ENCODE assay signal across 32 cellular contexts in genomic region chr1:222299524-222299923, GRCh38.
"Had no signal": no experiment of that assay in that cellular context is flagged by ENCODE, and none has a peak within 500 bp of the region (broad histone marks: within the 10 kb centered on the region; RNA-seq: fewer than 3 reads in every experiment).

No MANE protein-coding gene starts in this region.

- H3K4me1 ChIP-seq: body of pancreas, breast epithelium had no signal

- FAIRE-seq: astrocyte had no signal

- H3K27me3 ChIP-seq: body of pancreas, breast epithelium had no signal

- H3K9me3 ChIP-seq: body of pancreas, MG63 had no signal

- DNase-seq: activated CD4-positive, alpha-beta T cell treated with anti-CD3 and anti-CD28 coated beads, Interleukin-2, amount 10 ng/mL, durations not matched to agents 24 days and 14 days; activated CD4-positive, alpha-beta T cell treated with anti-CD3 and anti-CD28 coated beads, Interleukin-2, amount 50 U/mL, for 4 hours; activated CD8-positive, alpha-beta T cell treated with anti-CD3 and anti-CD28 coated beads for 36 hours; activated gamma-delta T cell; activated naive CD4-positive, alpha-beta T cell treated with Interleukin-2 at 50 U/mL for 16 hours; activated naive CD8-positive, alpha-beta T cell treated with anti-CD3 and anti-CD28 coated beads, Interleukin-2, amount 10 ng/mL, durations not matched to agents 7 days and 5 days; activated T-cell treated with anti-CD3 and anti-CD28 coated beads, Interleukin-2, amount 50 U/mL, for 24 hours; body of pancreas; Kasumi-1; KG1; MG63; NCI-H1092 treated with DMSO at 0.1 percent for 48 hours; NCI-H1417 treated with DMSO at 0.1 percent for 48 hours; NCI-H1694; NCI-H1930; NCI-H2081 treated with DMSO at 0.1 percent for 48 hours; NCI-H226; NCI-H446 treated with DMSO at 0.1 percent for 48 hours; NCI-H524; NCI-H69; NCI-H82; Right ventricle myocardium superior; SW 1271; T-helper 1 cell; T-helper 2 cell; T-helper 9 cell; WERI-Rb-1 had no signal

- H3K4me3 ChIP-seq: body of pancreas, breast epithelium, coronary artery, MG63 had no signal

- H3K4me3 Mint-ChIP-seq: activated CD4-positive, alpha-beta T cell treated with anti-CD3 and anti-CD28 coated beads, Interleukin-2, amount 10 ng/mL, durations not matched to agents 24 days and 14 days; activated CD8-positive, alpha-beta T cell treated with anti-CD3 and anti-CD28 coated beads for 36 hours; activated naive CD4-positive, alpha-beta T cell treated with anti-CD3 and anti-CD28 coated beads, Interleukin-2, amount 50 U/mL, for 24 hours; activated naive CD8-positive, alpha-beta T cell treated with anti-CD3 and anti-CD28 coated beads, Interleukin-2, amount 10 ng/mL, durations not matched to agents 7 days and 5 days; activated T-cell treated with anti-CD3 and anti-CD28 coated beads, Interleukin-2, amount 50 U/mL, for 24 hours had no signal

- H3K27ac Mint-ChIP-seq: activated CD4-positive, alpha-beta T cell treated with anti-CD3 and anti-CD28 coated beads, Interleukin-2, amount 10 ng/mL, durations not matched to agents 24 days and 14 days; activated CD8-positive, alpha-beta T cell treated with anti-CD3 and anti-CD28 coated beads for 36 hours; activated naive CD4-positive, alpha-beta T cell treated with anti-CD3 and anti-CD28 coated beads, Interleukin-2, amount 50 U/mL, for 24 hours; activated naive CD8-positive, alpha-beta T cell treated with anti-CD3 and anti-CD28 coated beads, Interleukin-2, amount 10 ng/mL, durations not matched to agents 7 days and 5 days; activated T-cell treated with anti-CD3 and anti-CD28 coated beads, Interleukin-2, amount 50 U/mL, for 24 hours; activated T-helper 2 cell treated with anti-CD3 and anti-CD28 coated beads, Interferon-gamma antibody, Interleukin-2, Interleukin-4, amounts not matched to agents 10 μg/mL and 5 μg/mL and 100 μg/mL, durations not matched to agents 14 hours and 24 hours and 36 hours had no signal

- H3K4me1 Mint-ChIP-seq: activated CD4-positive, alpha-beta T cell treated with anti-CD3 and anti-CD28 coated beads, Interleukin-2, amount 10 ng/mL, durations not matched to agents 24 days and 14 days; activated naive CD8-positive, alpha-beta T cell treated with anti-CD3 and anti-CD28 coated beads, Interleukin-2, amount 10 ng/mL, durations not matched to agents 7 days and 5 days had no signal

- H3K27me3 Mint-ChIP-seq: activated CD4-positive, alpha-beta T cell treated with anti-CD3 and anti-CD28 coated beads, Interleukin-2, amount 10 ng/mL, durations not matched to agents 24 days and 14 days; activated CD8-positive, alpha-beta T cell treated with anti-CD3 and anti-CD28 coated beads for 36 hours; activated naive CD4-positive, alpha-beta T cell treated with anti-CD3 and anti-CD28 coated beads, Interleukin-2, amount 50 U/mL, for 24 hours; activated T-cell treated with anti-CD3 and anti-CD28 coated beads, Interleukin-2, amount 50 U/mL, for 24 hours had no signal

- H3K27ac ChIP-seq: body of pancreas, breast epithelium, coronary artery, WERI-Rb-1 had no signal

- H3K36me3 Mint-ChIP-seq: activated naive CD8-positive, alpha-beta T cell treated with anti-CD3 and anti-CD28 coated beads, Interleukin-2, amount 10 ng/mL, durations not matched to agents 7 days and 5 days had no signal

- H3K36me3 ChIP-seq: breast epithelium, MG63, WERI-Rb-1 had no signal

- ATAC-seq: activated CD8-positive, alpha-beta T cell treated with anti-CD3 and anti-CD28 coated beads for 36 hours; body of pancreas had no signal

- H3K9me3 Mint-ChIP-seq: activated T-helper 2 cell treated with anti-CD3 and anti-CD28 coated beads, Interferon-gamma antibody, Interleukin-2, Interleukin-4, amounts not matched to agents 10 μg/mL and 5 μg/mL and 100 μg/mL, durations not matched to agents 14 hours and 24 hours and 36 hours had no signal
